ENCODE assay signal across 8 cellular contexts in genomic region chr7:96495751-96496216, GRCh38.
DNase-seq lines count a peak whose midpoint lies in the region; ATAC-seq and FAIRE-seq lines count a peak whose summit lies in the region.

No MANE protein-coding gene starts in this region.

- peaks cover 11% of the 10 kb centered on the region for H3K4me1 Mint-ChIP-seq in activated T-cell treated with anti-CD3 and anti-CD28 coated beads, Interleukin-2, amount 50 U/mL, for 72 hours (ENCODE audit: low read depth)

- DNase-seq in H4 (ENCODE audit: low spot score) (peak; percentile 56), NCI-H2029 (lab: John Stamatoyannopoulos, UW) (peak; percentile 87), G401 (ENCODE audit: low spot score) (no peak), RCC 7860 (ENCODE audit: low spot score) (no peak), HUDEP-2 (lab: John Stamatoyannopoulos, UW; ENCODE audit: unreplicated experiment in 76 of 76) (no peak)
- peak; percentile 47 to 58 for DNase-seq in activated T-cell treated with anti-CD3 and anti-CD28 coated beads, Interleukin-2, amount 50 U/mL, for 72 hours
- DNase-seq in effector CD4-positive, alpha-beta T cell, result no peak

- peak; percentile 72 for ATAC-seq in GM18511 (IDR thresholded peaks at IDR 0.05; ENCODE audit: unreplicated experiment)
- peak; percentile 93 to 97 for ATAC-seq in activated T-cell treated with anti-CD3 and anti-CD28 coated beads, Interleukin-2, amount 50 U/mL, for 72 hours (replicated peaks in 1 of 2)

- in situ Hi-C loops in G401 (cut with HindIII; ENCODE audit: low sequenced_read_pairs), result no loop called here

- FAIRE-seq in RCC 7860 (lab: Jason Lieb, UNC), result no peak

- peaks cover 10% of the 10 kb centered on the region for H3K27me3 Mint-ChIP-seq in activated T-cell treated with anti-CD3 and anti-CD28 coated beads, Interleukin-2, amount 50 U/mL, for 72 hours (ENCODE audit: low read depth)

- peak overlapping the region; percentile 69 for H3K27ac Mint-ChIP-seq in activated T-cell treated with anti-CD3 and anti-CD28 coated beads, Interleukin-2, amount 50 U/mL, for 72 hours

- H3K4me3 Mint-ChIP-seq in activated T-cell treated with anti-CD3 and anti-CD28 coated beads, Interleukin-2, amount 50 U/mL, for 72 hours, result peak overlapping the region; percentile 75 to 77

- H3K36me3 Mint-ChIP-seq in activated T-cell treated with anti-CD3 and anti-CD28 coated beads, Interleukin-2, amount 50 U/mL, for 72 hours (ENCODE audit: insufficient read depth in 2 of 2), result no peaks in the 10 kb centered on the region

- H3K9me3 Mint-ChIP-seq in activated T-cell treated with anti-CD3 and anti-CD28 coated beads, Interleukin-2, amount 50 U/mL, for 72 hours, result no peaks in the 10 kb centered on the region

Comparison
In these comparisons a context has a peak if more than half of its experiments do, and no peak if none do; other contexts are left out.
1. DNase-seq: peak in H4 (single experiment), NCI-H2029 (single experiment) and activated T-cell treated with anti-CD3 and anti-CD28 coated beads, Interleukin-2, amount 50 U/mL, for 72 hours (2 of 2); none in effector CD4-positive, alpha-beta T cell (single experiment), G401 (single experiment), RCC 7860 (single experiment) and HUDEP-2 (0 of 76).